ENCODE assay signal across 13 cellular contexts in the genomic region with DNA sequence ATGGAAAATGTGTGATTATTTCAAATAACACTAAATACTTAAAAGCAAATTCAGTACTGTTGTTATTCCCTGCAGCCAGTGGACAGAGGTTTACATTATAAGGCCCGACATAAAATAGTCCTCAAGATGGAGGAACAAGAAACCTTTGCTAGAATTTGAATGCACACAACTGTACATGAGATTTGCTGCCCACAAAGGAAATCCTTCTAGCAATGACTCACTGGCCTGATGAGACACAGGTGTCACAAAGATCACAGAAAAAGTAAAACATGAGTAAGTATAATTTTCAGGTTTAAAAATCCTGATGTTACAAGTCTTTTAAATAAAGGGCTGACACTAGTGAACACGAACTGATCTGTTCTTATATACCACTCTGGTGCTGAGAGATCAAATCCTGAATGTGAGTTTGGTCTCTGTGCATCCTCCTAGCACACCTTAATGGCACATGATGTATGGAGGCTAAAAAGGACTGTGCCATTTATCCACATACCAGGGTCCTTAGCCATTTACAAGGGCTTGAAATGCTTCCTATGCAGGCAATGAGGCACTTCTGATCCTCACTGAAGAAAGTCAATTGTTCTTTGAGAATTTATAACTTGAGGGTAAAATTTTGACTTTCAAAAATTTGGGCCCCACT. TPM values are rescaled to one million over a fixed set of nuclear protein-coding genes. Genes with fewer than 3 reads are reported as not detected.
A peak's percentile ranks its signal among the peaks of the same experiment; 100 is the strongest.
DNase-seq lines count a peak whose midpoint lies in the region; ATAC-seq, FAIRE-seq and TF ChIP-seq lines count a peak whose summit lies in the region.
"Had no signal": no experiment of that assay in that cellular context is flagged by ENCODE, and none has a peak within 500 bp of the region (broad histone marks: within the 10 kb centered on the region; RNA-seq: fewer than 3 reads in every experiment).

No MANE protein-coding gene starts in this region.

- peaks cover 33% of the 10 kb centered on the region for H3K4me1 Mint-ChIP-seq in activated T-helper 1 cell treated with anti-CD3 and anti-CD28 coated beads, Interleukin-12 subunit alpha, Interleukin-12 subunit beta, Interleukin-2, Interleukin-4 antibody, amounts not matched to agents 30 ng/mL and 10 ng/mL and 1 ng/mL, durations not matched to agents 14 hours and 24 hours and 36 hours (ENCODE audit: low read depth)
- H3K4me1 Mint-ChIP-seq: neural crest cell had no signal

- peak overlapping the region; percentile 61 for H3K27ac Mint-ChIP-seq in activated T-helper 1 cell treated with anti-CD3 and anti-CD28 coated beads, Interleukin-12 subunit alpha, Interleukin-12 subunit beta, Interleukin-2, Interleukin-4 antibody, amounts not matched to agents 30 ng/mL and 10 ng/mL and 1 ng/mL, durations not matched to agents 14 hours and 24 hours and 36 hours

- H3K4me3 ChIP-seq in lower leg skin (ENCODE audit: low read depth, poor library complexity, severe bottlenecking) = no peak overlapping the region
- H3K4me3 ChIP-seq in WERI-Rb-1 (ENCODE audit: low read depth, low read length) = no peak overlapping the region

- no peak for TF ChIP-seq POLR2A in lower leg skin (IDR thresholded peaks at IDR 0.05)

- H3K27me3 Mint-ChIP-seq in activated T-helper 1 cell treated with anti-CD3 and anti-CD28 coated beads, Interleukin-12 subunit alpha, Interleukin-12 subunit beta, Interleukin-2, Interleukin-4 antibody, amounts not matched to agents 30 ng/mL and 10 ng/mL and 1 ng/mL, durations not matched to agents 14 hours and 24 hours and 36 hours (ENCODE audit: insufficient read depth) = no peaks in the 10 kb centered on the region

- FAIRE-seq in GM19239 (lab: Jason Lieb, UNC) = peak; percentile 84
- FAIRE-seq: HepG2 had no signal

- H3K27me3 ChIP-seq in WERI-Rb-1 (ENCODE audit: insufficient read depth, low read depth, severe bottlenecking) = no peaks in the 10 kb centered on the region

- no peak overlapping the region for H3K4me3 Mint-ChIP-seq in activated T-helper 1 cell treated with anti-CD3 and anti-CD28 coated beads, Interleukin-12 subunit alpha, Interleukin-12 subunit beta, Interleukin-2, Interleukin-4 antibody, amounts not matched to agents 30 ng/mL and 10 ng/mL and 1 ng/mL, durations not matched to agents 14 hours and 24 hours and 36 hours
- H3K4me3 Mint-ChIP-seq: neural crest cell had no signal

- peaks cover 32% of the 10 kb centered on the region for H3K36me3 Mint-ChIP-seq in activated T-helper 1 cell treated with anti-CD3 and anti-CD28 coated beads, Interleukin-12 subunit alpha, Interleukin-12 subunit beta, Interleukin-2, Interleukin-4 antibody, amounts not matched to agents 30 ng/mL and 10 ng/mL and 1 ng/mL, durations not matched to agents 14 hours and 24 hours and 36 hours (ENCODE audit: low read depth)

- peak; percentile 46 for ATAC-seq in HG03045 (IDR thresholded peaks at IDR 0.05; ENCODE audit: unreplicated experiment)
- ATAC-seq: HepG2 had no signal

- no peak for TF ChIP-seq CTCF in lower leg skin (IDR thresholded peaks at IDR 0.05)
- no peak for TF ChIP-seq CTCF in WERI-Rb-1 (IDR thresholded peaks at IDR 0.05; ENCODE audit: low read depth, low read length)

- H3K36me3 ChIP-seq in WERI-Rb-1 = no peaks in the 10 kb centered on the region

- DNase-seq in ELR (ENCODE audit: low read depth) (peak; percentile 53), GM19239 (ENCODE audit: insufficient read length, low spot score) (no peak), NCI-H2171 (lab: John Stamatoyannopoulos, UW) (no peak), NCI-H82 treated with DMSO at 0.1 percent for 48 hours (lab: John Stamatoyannopoulos, UW; ENCODE audit: unreplicated experiment) (no peak), lower leg skin (ENCODE audit: low spot score in 2 of 2) (no peak), WERI-Rb-1 (no peak)
- DNase-seq in activated T-helper 1 cell treated with anti-CD3 and anti-CD28 coated beads, Interleukin-12 subunit alpha, Interleukin-12 subunit beta, Interleukin-2, Interleukin-4 antibody, amounts not matched to agents 30 ng/mL and 10 ng/mL and 1 ng/mL, durations not matched to agents 14 hours and 24 hours and 36 hours (ENCODE audit: low spot score) = no peak
- DNase-seq: DMS79 treated with DMSO at 0.1 percent for 48 hours, NCI-H524 treated with DMSO at 0.1 percent for 48 hours, substantia nigra had no signal

- intact Hi-C loops in activated T-helper 1 cell treated with anti-CD3 and anti-CD28 coated beads, Interleukin-12 subunit alpha, Interleukin-12 subunit beta, Interleukin-2, Interleukin-4 antibody, amounts not matched to agents 30 ng/mL and 10 ng/mL and 1 ng/mL, durations not matched to agents 14 hours and 24 hours and 36 hours (cut with micrococcal nuclease) = no loop called here
- intact Hi-C loops in lower leg skin (cut with DNase I; ENCODE audit: low total_unique reads) = no loop called here

- H3K27ac ChIP-seq in WERI-Rb-1 = no peak overlapping the region

- no peaks in the 10 kb centered on the region for H3K9me3 Mint-ChIP-seq in activated T-helper 1 cell treated with anti-CD3 and anti-CD28 coated beads, Interleukin-12 subunit alpha, Interleukin-12 subunit beta, Interleukin-2, Interleukin-4 antibody, amounts not matched to agents 30 ng/mL and 10 ng/mL and 1 ng/mL, durations not matched to agents 14 hours and 24 hours and 36 hours
- H3K9me3 Mint-ChIP-seq: neural crest cell had no signal

- H3K9me3 ChIP-seq in WERI-Rb-1 (ENCODE audit: severe bottlenecking) = no peaks in the 10 kb centered on the region

- 59 to 81% methylated on average over 2 of the region's 2 CpGs for WGBS in lower leg skin, 2 donors

RNA-seq across cellular contexts. Expression of a gene that starts 23.1 kb away (rescaled TPM):
- 27.3 and 29.1 TPM in 2 replicates for total RNA-seq in activated T-helper 1 cell treated with anti-CD3 and anti-CD28 coated beads, Interleukin-12 subunit alpha, Interleukin-12 subunit beta, Interleukin-2, Interleukin-4 antibody, amounts not matched to agents 30 ng/mL and 10 ng/mL and 1 ng/mL, durations not matched to agents 14 hours and 24 hours and 36 hours
- total RNA-seq in lower leg skin = 1 to 10 TPM; 4.4 to 7.6 (median 5.4) TPM
- total RNA-seq: HepG2 had no signal
